Comparison of ENCODE assay signal across 8 cellular contexts in genomic region chr12:4526923-4527546, GRCh38. TPM values are rescaled to one million over a fixed set of nuclear protein-coding genes. Genes with fewer than 3 reads are reported as not detected.
DNase-seq lines count a peak whose midpoint lies in the region; ATAC-seq and TF ChIP-seq lines count a peak whose summit lies in the region.

No MANE protein-coding gene starts in this region.

- RAD21 ChIA-PET in HCT116 (lab: Charles Lee; ENCODE audit: low non-redundant PET in 1 of 2, low total read pairs in 2 of 2, uncharacterized antibody in 2 of 2, unreplicated experiment in 2 of 2), result no interaction called here

- 0 out of 2 replicates have a peak, but pooled peaks cover 1% of the 10 kb centered on the region for H3K36me3 ChIP-seq in BJ (ENCODE audit: control insufficient read depth, insufficient read depth, low read length)
- H3K36me3 ChIP-seq in HCT116 (ENCODE audit: control insufficient read depth in 1 of 2, insufficient read depth in 2 of 2, low read length in 2 of 2), result peaks cover 0 to 13% of the 10 kb centered on the region in 2 experiments; a peak in 2 of 4 replicates
- peaks cover 0 to 32% (median 0%) of the 10 kb centered on the region in 4 donors for H3K36me3 ChIP-seq in right lobe of liver

- no peaks in the 10 kb centered on the region for H3K9me2 ChIP-seq in HCT116 (ENCODE audit: insufficient read depth)

- no peak overlapping the region for H2AFZ ChIP-seq in HCT116 (ENCODE audit: low read depth, low read length, poor library complexity, severe bottlenecking)

- DNase-seq in BJ (ENCODE audit: low read depth) (no peak), HCT116 (ENCODE audit: low read depth, low spot score) (no peak), right lobe of liver (no peak), head of caudate nucleus (no peak), GOT3 (lab: John Stamatoyannopoulos, UW) (no peak)

- no peak for TF ChIP-seq POLR2A in HCT116 (IDR thresholded peaks at IDR 0.05; ENCODE audit: borderline replicate concordance, extremely low read depth, insufficient read depth, insufficient read length)
- TF ChIP-seq POLR2A in right lobe of liver (IDR thresholded peaks at IDR 0.05), result no peak

- H3K27me3 ChIP-seq in BJ (ENCODE audit: control insufficient read depth, insufficient read depth, low read length) (no peaks in the 10 kb centered on the region), HCT116 (ENCODE audit: insufficient read depth, low read length) (no peaks in the 10 kb centered on the region), right lobe of liver (no peaks in the 10 kb centered on the region)

- peak; percentile 32; the same call in 1 of the 2 replicates for TF ChIP-seq RAD21 in HCT116 (IDR thresholded peaks at IDR 0.05; ENCODE audit: low read depth)

- ATAC-seq in HCT116 (no peak), right lobe of liver (peak in 2 of 4 donors; percentile 36 to 40), GM21717 (IDR thresholded peaks at IDR 0.05; ENCODE audit: unreplicated experiment) (no peak), GM21390 (IDR thresholded peaks at IDR 0.05; ENCODE audit: unreplicated experiment) (no peak)

- intact Hi-C loops in HCT116 (cut with micrococcal nuclease) (loop anchor here (1.0 to 10.0 kb wide), 4 partner anchors 106 to 642 kb away; no protein-coding TSS in a partner anchor), right lobe of liver (cut with DNase I) (no loop called here), head of caudate nucleus (cut with DNase I) (no loop called here)

- POLR2A ChIA-PET in BJ (lab: Charles Lee) (no interaction called here), HCT116 (lab: Charles Lee) (no interaction called here)

- H3K4me1 ChIP-seq in HCT116 (ENCODE audit: control insufficient read depth in 1 of 2, insufficient read depth in 2 of 2, low read length in 2 of 2) (no peaks in the 10 kb centered on the region), right lobe of liver (no peaks in the 10 kb centered on the region)

- peak; percentile 34; the same call in 1 of the 2 replicates for TF ChIP-seq CTCF in BJ (IDR thresholded peaks at IDR 0.05; ENCODE audit: insufficient read depth, low read depth, low read length)
- peak; percentile 18 to 49 (median 43); a peak in 4 of 6 replicates for TF ChIP-seq CTCF in HCT116 (IDR thresholded peaks at IDR 0.05 in 2 of 3, conservative IDR thresholded peaks at IDR 0.05 in 1 of 3; ENCODE audit: borderline replicate concordance in 1 of 3, insufficient read depth in 1 of 3, low read depth in 2 of 3, low read length in 2 of 3)
- peak; percentile 80 for TF ChIP-seq CTCF in VCaP (conservative IDR thresholded peaks at IDR 0.05)
- TF ChIP-seq CTCF in right lobe of liver (IDR thresholded peaks at IDR 0.05), result peak; percentile 48 to 67 (median 62)

- no peaks in the 10 kb centered on the region for H4K20me1 ChIP-seq in HCT116 (ENCODE audit: insufficient read depth)

- no peak overlapping the region for H3K9ac ChIP-seq in HCT116 (ENCODE audit: low read length)

- H3K4me3 ChIP-seq in BJ (ENCODE audit: low read depth, low read length) (no peak overlapping the region), HCT116 (replicated peaks in 1 of 2; ENCODE audit: low read depth in 1 of 2, low read length in 2 of 2) (no peak overlapping the region), right lobe of liver (no peak overlapping the region)

- H3K79me2 ChIP-seq in HCT116 (ENCODE audit: insufficient read depth, low read length), result no peaks in the 10 kb centered on the region

- no TSS peak for BruUV-seq in HCT116 (replicated peaks; lab: Mats Ljungman, UMichigan)

- 85% methylated on average over 2 of the region's 2 CpGs for WGBS in right lobe of liver (ENCODE audit: insufficient coverage, low coverage, low lambda C conversion rate, missing lambda C conversion rate)

- no peaks in the 10 kb centered on the region for H3K9me3 ChIP-seq in HCT116 (ENCODE audit: control insufficient read depth in 1 of 2, insufficient read depth in 1 of 2, low read depth in 1 of 2, low read length in 2 of 2)
- no peaks in the 10 kb centered on the region for H3K9me3 ChIP-seq in right lobe of liver

- CTCF ChIA-PET in BJ (lab: Yijun Ruan, JAX) (interaction anchor here (0.7 to 6.2 kb wide), 7 partner anchors 9 to 219 kb away, joined by 3 to 48 read pairs (median 3); partner anchors contain the start of gene DYRK4), HCT116 (lab: Charles Lee) (interaction anchor here (1.0 to 1.1 kb wide), 3 partner anchors 104 to 173 kb away, joined by 3 read pairs; no protein-coding TSS in a partner anchor)

- H3K4me2 ChIP-seq in HCT116 (ENCODE audit: low read length), result no peak overlapping the region

- no peak overlapping the region for H3K27ac ChIP-seq in HCT116 (ENCODE audit: low read depth, low read length)
- no peak overlapping the region for H3K27ac ChIP-seq in VCaP
- no peak overlapping the region for H3K27ac ChIP-seq in right lobe of liver

TF ChIP-seq in HCT116, 20 proteins besides CTCF, POLR2A, EP300 and RAD21:
- TF ChIP-seq FOSL1 (IDR thresholded peaks at IDR 0.05; ENCODE audit: low read depth), result no peak
- TF ChIP-seq YY1 (IDR thresholded peaks at IDR 0.05; ENCODE audit: extremely low read depth, insufficient replicate concordance, low read depth, low read length), result no peak
- no peak for TF ChIP-seq TCF7L2 (IDR thresholded peaks at IDR 0.05; ENCODE audit: borderline replicate concordance, extremely low read depth, insufficient read depth, insufficient read length)
- no peak for TF ChIP-seq ZFX (IDR thresholded peaks at IDR 0.05)
- no peak for TF ChIP-seq ELF1 (IDR thresholded peaks at IDR 0.05; ENCODE audit: borderline replicate concordance, low read depth)
- no peak for TF ChIP-seq ZBTB33 (IDR thresholded peaks at IDR 0.05; ENCODE audit: extremely low read depth, insufficient replicate concordance, low read length)
- no peak for TF ChIP-seq EZH2 (IDR thresholded peaks at IDR 0.05)
- TF ChIP-seq JUND (IDR thresholded peaks at IDR 0.05), result no peak
- TF ChIP-seq CEBPB (IDR thresholded peaks at IDR 0.05; ENCODE audit: low read depth), result no peak
- TF ChIP-seq MAX (IDR thresholded peaks at IDR 0.05), result no peak
- no peak for TF ChIP-seq SIN3A (IDR thresholded peaks at IDR 0.05; ENCODE audit: low read depth)
- TF ChIP-seq CBX3 (IDR thresholded peaks at IDR 0.05; ENCODE audit: low read depth), result no peak
- TF ChIP-seq SP1 (IDR thresholded peaks at IDR 0.05; ENCODE audit: low read depth), result no peak
- TF ChIP-seq EZH2phosphoT487 (IDR thresholded peaks at IDR 0.05; ENCODE audit: borderline replicate concordance), result no peak
- no peak for TF ChIP-seq POLR2AphosphoS5 (IDR thresholded peaks at IDR 0.05; ENCODE audit: low read depth, low read length)

RNA-seq across cellular contexts. Expression of gene RAD51AP1, which starts 11.7 kb away (rescaled TPM):
- polyA plus RNA-seq in BJ (2011; rRNA removed), result 4.9 and 10.5 TPM in 2 replicates
- 1.5 and 2.6 TPM in 2 replicates for polyA minus RNA-seq in BJ (2011; rRNA and poly(A)+ RNA removed)
- total RNA-seq in HCT116 (2021; ENCODE audit: unreplicated experiment) (28.2 TPM), right lobe of liver (1 to 10 TPM in 3 of 6 experiments, under 1 TPM in 3; 0.56 to 5.1 (median 1.3) TPM)
- polyA plus RNA-seq in HCT116 (2012), result 8.7 and 12.2 TPM in 2 replicates

RNA-seq across cellular contexts. Expression of gene DYRK4, which starts 35.0 kb away (rescaled TPM):
- 77.5 and 114 TPM in 2 replicates for polyA plus RNA-seq in BJ (2011; rRNA removed)
- 30.7 and 42.3 TPM in 2 replicates for polyA minus RNA-seq in BJ (2011; rRNA and poly(A)+ RNA removed)
- total RNA-seq in HCT116 (2021; ENCODE audit: unreplicated experiment), result 27.1 TPM
- polyA plus RNA-seq in HCT116 (2012), result 39.2 and 43.5 TPM in 2 replicates
- total RNA-seq in right lobe of liver, result 10 to 100 TPM in 4 of 6 experiments, 1 to 10 TPM in 2; 8.9 to 16.7 (median 10.6) TPM
